Comparison of ENCODE assay signal across 21 cellular contexts in genomic region chrX:123988423-123989116, GRCh38. TPM values are rescaled to one million over a fixed set of nuclear protein-coding genes. Genes with fewer than 3 reads are reported as not detected.
A peak's percentile ranks its signal among the peaks of the same experiment; 100 is the strongest.
DNase-seq lines count a peak whose midpoint lies in the region; ATAC-seq, FAIRE-seq and TF ChIP-seq lines count a peak whose summit lies in the region.
"Had no signal": no experiment of that assay in that cellular context is flagged by ENCODE, and none has a peak within 500 bp of the region (broad histone marks: within the 10 kb centered on the region; RNA-seq: fewer than 3 reads in every experiment).

No MANE protein-coding gene starts in this region.

- peaks cover 34% of the 10 kb centered on the region for H4K20me1 ChIP-seq in astrocyte (ENCODE audit: insufficient read depth, low read length)

- H3K4me1 ChIP-seq in CD4-positive, alpha-beta memory T cell (ENCODE audit: insufficient read depth, low read length), result peaks cover 48% of the 10 kb centered on the region
- H3K4me1 ChIP-seq in astrocyte (ENCODE audit: insufficient read depth, low read length), result peaks cover 4% of the 10 kb centered on the region
- peaks cover 5% of the 10 kb centered on the region for H3K4me1 ChIP-seq in mucosa of descending colon (ENCODE audit: low read depth)
- H3K4me1 ChIP-seq: pancreas had no signal

- no peaks in the 10 kb centered on the region for H3K9me3 Mint-ChIP-seq in CD4-positive, alpha-beta memory T cell
- no peaks in the 10 kb centered on the region for H3K9me3 Mint-ChIP-seq in astrocyte (ENCODE audit: unreplicated experiment)

- intact Hi-C loops in CD4-positive, alpha-beta memory T cell (cut with micrococcal nuclease), result no loop called here
- intact Hi-C loops in mucosa of descending colon (cut with DNase I, micrococcal nuclease), result no loop called here

- peak; percentile 78 for ATAC-seq in mucosa of descending colon
- ATAC-seq: gastroesophageal sphincter, left lung, pancreas had no signal

- peak overlapping the region in 5 of 8 donors; percentile 18 to 62 (median 33) for H3K4me3 Mint-ChIP-seq in CD4-positive, alpha-beta memory T cell
- H3K4me3 Mint-ChIP-seq in astrocyte (ENCODE audit: unreplicated experiment), result peak overlapping the region; percentile 58

- H3K27me3 Mint-ChIP-seq in CD4-positive, alpha-beta memory T cell, result no peaks in the 10 kb centered on the region
- H3K27me3 Mint-ChIP-seq in astrocyte (ENCODE audit: low read depth, unreplicated experiment), result no peaks in the 10 kb centered on the region

- no peaks in the 10 kb centered on the region for H3K36me3 ChIP-seq in CD4-positive, alpha-beta memory T cell (ENCODE audit: insufficient read depth, low read length)
- no peaks in the 10 kb centered on the region for H3K36me3 ChIP-seq in astrocyte (ENCODE audit: insufficient read depth, low read length)
- H3K36me3 ChIP-seq in mucosa of descending colon (ENCODE audit: low read depth), result no peaks in the 10 kb centered on the region
- H3K36me3 ChIP-seq: gastroesophageal sphincter, left lung, pancreas had no signal

- no peak overlapping the region for H3K27ac ChIP-seq in CD4-positive, alpha-beta memory T cell (ENCODE audit: low read depth, low read length)
- H3K27ac ChIP-seq in astrocyte (ENCODE audit: low read depth, low read length), result no peak overlapping the region
- H3K27ac ChIP-seq: gastroesophageal sphincter, left lung, pancreas had no signal

- peaks cover 3 to 18% of the 10 kb centered on the region in 2 donors for H3K36me3 Mint-ChIP-seq in CD4-positive, alpha-beta memory T cell
- H3K36me3 Mint-ChIP-seq in astrocyte (ENCODE audit: low read depth, unreplicated experiment), result peaks cover 2% of the 10 kb centered on the region

- no peak overlapping the region for H3K4me3 ChIP-seq in CD4-positive, alpha-beta memory T cell (ENCODE audit: low read length in 2 of 2)
- H3K4me3 ChIP-seq in astrocyte (ENCODE audit: insufficient read depth, low read depth, low read length), result no peak overlapping the region
- H3K4me3 ChIP-seq in mucosa of descending colon, result no peak overlapping the region
- H3K4me3 ChIP-seq: gastroesophageal sphincter, left lung, pancreas had no signal

- H3K9ac ChIP-seq in astrocyte (ENCODE audit: low read length), result no peak overlapping the region

- TF ChIP-seq CTCF in astrocyte (IDR thresholded peaks at IDR 0.05; ENCODE audit: insufficient read depth, low read depth, low read length), result no peak
- TF ChIP-seq CTCF in mucosa of descending colon (IDR thresholded peaks at IDR 0.05), result no peak

- peak overlapping the region in 4 of 7 donors; percentile 28 to 83 (median 70) for H3K27ac Mint-ChIP-seq in CD4-positive, alpha-beta memory T cell
- H3K27ac Mint-ChIP-seq in astrocyte (ENCODE audit: unreplicated experiment), result peak overlapping the region; percentile 42

- H3K4me2 ChIP-seq in astrocyte (ENCODE audit: low read length), result peak overlapping the region; percentile 26

- H3K79me2 ChIP-seq in astrocyte (ENCODE audit: insufficient read depth, low read length), result peaks cover 90% of the 10 kb centered on the region

- no peaks in the 10 kb centered on the region for H3K27me3 ChIP-seq in CD4-positive, alpha-beta memory T cell (ENCODE audit: insufficient read depth, low read length)
- no peaks in the 10 kb centered on the region for H3K27me3 ChIP-seq in astrocyte (ENCODE audit: insufficient read depth, low read length)
- H3K27me3 ChIP-seq: gastroesophageal sphincter, left lung, pancreas had no signal

- no peaks in the 10 kb centered on the region for H3K9me3 ChIP-seq in CD4-positive, alpha-beta memory T cell (ENCODE audit: control insufficient read depth in 1 of 2, low read length in 2 of 2)
- H3K9me3 ChIP-seq in astrocyte (ENCODE audit: insufficient read depth, low read depth, low read length) (no peaks in the 10 kb centered on the region), mucosa of descending colon (no peaks in the 10 kb centered on the region)
- H3K9me3 ChIP-seq: gastroesophageal sphincter, left lung, pancreas had no signal

- POLR2A ChIA-PET in CD4-positive, alpha-beta memory T cell (lab: Charles Lee; ENCODE audit: partially characterized antibody), result no interaction called here

- no peak for FAIRE-seq in astrocyte (lab: Jason Lieb, UNC)
- FAIRE-seq: TTC549 had no signal

- CTCF ChIA-PET in CD4-positive, alpha-beta memory T cell (lab: Charles Lee; ENCODE audit: partially characterized antibody), result no interaction called here

- H3K4me1 Mint-ChIP-seq in CD4-positive, alpha-beta memory T cell, result peaks cover 25 to 61% (median 44%) of the 10 kb centered on the region in 4 donors
- H3K4me1 Mint-ChIP-seq in astrocyte (ENCODE audit: low read depth, unreplicated experiment), result peaks cover 16% of the 10 kb centered on the region

- no peak for DNase-seq in CD4-positive, alpha-beta memory T cell
- peak; percentile 35 for DNase-seq in NCI-H526 treated with DMSO at 0.1 percent for 48 hours (lab: John Stamatoyannopoulos, UW)
- no peak for DNase-seq in astrocyte (ENCODE audit: low read depth)
- DNase-seq in mucosa of descending colon, result no peak
- no peak for DNase-seq in NCI-H69 (lab: John Stamatoyannopoulos, UW)
- DNase-seq in NCI-H1092 treated with DMSO at 0.1 percent for 48 hours (lab: John Stamatoyannopoulos, UW), result no peak
- no peak for DNase-seq in DMS79 treated with DMSO at 0.1 percent for 48 hours (lab: John Stamatoyannopoulos, UW)
- DNase-seq in NCI-H2196 (lab: John Stamatoyannopoulos, UW; ENCODE audit: unreplicated experiment), result no peak
- DNase-seq: activated CD4-positive, alpha-beta T cell treated with anti-CD3 and anti-CD28 coated beads for 48 hours; activated naive CD4-positive, alpha-beta T cell treated with anti-CD3 and anti-CD28 coated beads, Interleukin-2, amount 50 U/mL, for 16 hours; activated T-cell treated with anti-CD3 and anti-CD28 coated beads for 4 hours; dermis blood vessel endothelial cell; HCEC 1CT; left lung; NCI-H1092; NCI-H2107; pancreas; RPMI8226; substantia nigra had no signal

- H2AFZ ChIP-seq in astrocyte (ENCODE audit: low read depth, low read length), result no peak overlapping the region

RNA-seq across cellular contexts. Expression of gene STAG2, which starts 27.1 kb away (rescaled TPM):
- 100 to 1,000 TPM; 117 to 124 TPM for total RNA-seq in CD4-positive, alpha-beta memory T cell
- polyA plus RNA-seq in CD4-positive, alpha-beta memory T cell, result 10 to 100 TPM; 47.8 to 57.4 TPM
- 51.2 and 51.5 TPM in 2 replicates for total RNA-seq in astrocyte
- total RNA-seq in mucosa of descending colon, result 10 to 100 TPM; 60.2 to 91.1 (median 69.5) TPM
